Comparison of ENCODE assay signal across 21 cellular contexts in the genomic region with DNA sequence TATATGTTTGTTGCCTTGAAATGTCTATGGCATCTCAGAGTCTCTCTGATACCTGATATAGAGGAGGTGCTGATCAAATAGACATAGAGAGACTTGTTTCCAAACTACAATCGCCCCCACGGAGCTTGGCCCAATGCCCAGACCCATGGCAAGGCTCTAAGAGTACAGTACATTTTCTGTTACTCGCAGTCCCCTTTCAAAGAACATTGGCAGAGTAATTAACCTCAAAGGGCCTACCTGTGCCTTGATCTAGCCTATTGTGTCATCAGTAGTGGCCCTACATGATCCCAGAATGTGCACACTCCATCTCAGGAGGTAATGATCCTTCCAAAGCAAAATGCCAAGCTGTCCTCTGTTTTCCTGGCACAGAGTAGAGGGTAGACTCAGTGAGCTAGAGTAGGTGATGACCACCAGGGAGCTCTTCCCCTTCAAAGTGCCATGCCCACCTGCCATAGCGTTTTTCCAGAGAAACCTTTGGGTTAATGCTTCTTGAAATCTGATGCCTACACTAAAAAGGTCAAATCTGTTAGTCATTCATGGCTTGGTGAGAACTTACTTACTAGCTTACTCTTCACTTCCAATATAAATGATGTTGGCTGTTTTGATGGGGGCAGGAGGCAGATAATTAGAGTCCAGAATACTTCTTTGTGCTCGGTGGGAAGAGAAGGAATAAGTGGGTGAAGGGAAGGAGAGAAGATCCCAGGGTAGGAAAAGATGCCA. TPM values are rescaled to one million over a fixed set of nuclear protein-coding genes. Genes with fewer than 3 reads are reported as not detected.
A peak's percentile ranks its signal among the peaks of the same experiment; 100 is the strongest.
DNase-seq lines count a peak whose midpoint lies in the region; ATAC-seq and TF ChIP-seq lines count a peak whose summit lies in the region.
"Had no signal": no experiment of that assay in that cellular context is flagged by ENCODE, and none has a peak within 500 bp of the region (broad histone marks: within the 10 kb centered on the region; RNA-seq: fewer than 3 reads in every experiment).

No MANE protein-coding gene starts in this region.

- WGBS in right cardiac atrium: 60% methylated on average over 5 of the region's 5 CpGs

- no peaks in the 10 kb centered on the region for H3K9me3 ChIP-seq in right cardiac atrium (ENCODE audit: control insufficient read depth, low read length)
- no peaks in the 10 kb centered on the region for H3K9me3 ChIP-seq in effector memory CD4-positive, alpha-beta T cell (ENCODE audit: control insufficient read depth, low read length)
- H3K9me3 ChIP-seq: esophagus muscularis mucosa had no signal

- H3K36me3 Mint-ChIP-seq in type B pancreatic cell (no peaks in the 10 kb centered on the region), natural killer cell (no peaks in the 10 kb centered on the region)
- H3K36me3 Mint-ChIP-seq: activated CD8-positive, alpha-beta memory T cell treated with anti-CD3 and anti-CD28 coated beads, Interleukin-2, amount 10 ng/mL, durations not matched to agents 7 days and 5 days; immature natural killer cell had no signal

- no peak overlapping the region for H3K4me3 ChIP-seq in right cardiac atrium (ENCODE audit: low read length)
- H3K4me3 ChIP-seq in effector memory CD4-positive, alpha-beta T cell (ENCODE audit: insufficient read depth, low read depth, low read length, poor library complexity, severe bottlenecking): no peak overlapping the region
- H3K4me3 ChIP-seq: esophagus muscularis mucosa, K562 had no signal

- no peaks in the 10 kb centered on the region for H3K36me3 ChIP-seq in effector memory CD4-positive, alpha-beta T cell (ENCODE audit: control insufficient read depth, insufficient read depth, low read length)
- H3K36me3 ChIP-seq: esophagus muscularis mucosa had no signal

- intact Hi-C loops in left ventricle myocardium superior (cut with micrococcal nuclease) (loop anchor here (10.0 kb wide), 1 partner anchor 102 kb away; no protein-coding TSS in a partner anchor), right cardiac atrium (cut with DNase I) (loop anchor here in 1 of 4 donors (10.0 kb wide), 1 partner anchor 92 kb away; no protein-coding TSS in a partner anchor), natural killer cell (cut with micrococcal nuclease) (no loop called here)

- TF ChIP-seq CTCF in type B pancreatic cell (conservative IDR thresholded peaks at IDR 0.05) (no peak), natural killer cell (IDR thresholded peaks at IDR 0.05) (no peak)

- H3K4me3 Mint-ChIP-seq in type B pancreatic cell (no peak overlapping the region), natural killer cell (no peak overlapping the region)
- H3K4me3 Mint-ChIP-seq: activated CD8-positive, alpha-beta memory T cell treated with anti-CD3 and anti-CD28 coated beads, Interleukin-2, amount 10 ng/mL, durations not matched to agents 7 days and 5 days; immature natural killer cell had no signal

- no peaks in the 10 kb centered on the region for H3K4me1 ChIP-seq in right cardiac atrium (ENCODE audit: control insufficient read depth, insufficient read depth, low read length)
- no peaks in the 10 kb centered on the region for H3K4me1 ChIP-seq in effector memory CD4-positive, alpha-beta T cell (ENCODE audit: control insufficient read depth, insufficient read depth, low read length, poor library complexity, severe bottlenecking)
- H3K4me1 ChIP-seq: esophagus muscularis mucosa had no signal

- DNase-seq in left ventricle myocardium superior (peak; percentile 32), right cardiac atrium (no peak), NCI-H69 (lab: John Stamatoyannopoulos, UW) (peak; percentile 7), left kidney (ENCODE audit: low read depth, low spot score) (peak; percentile 24), type B pancreatic cell (ENCODE audit: extremely low spot score, unreplicated experiment) (no peak), natural killer cell (no peak), dermis blood vessel endothelial cell (no peak)
- DNase-seq in effector memory CD4-positive, alpha-beta T cell: no peak
- DNase-seq: activated CD8-positive, alpha-beta memory T cell treated with anti-CD3 and anti-CD28 coated beads, Interleukin-2, amount 10 ng/mL, durations not matched to agents 7 days and 5 days; immature natural killer cell; midbrain; NCI-H1436; NCI-H524; T-helper 1 cell had no signal

- peaks cover 3% of the 10 kb centered on the region for H3K27me3 Mint-ChIP-seq in type B pancreatic cell
- peaks cover 26 to 35% of the 10 kb centered on the region in 2 donors for H3K27me3 Mint-ChIP-seq in natural killer cell (ENCODE audit: low read depth in 2 of 2)

- ATAC-seq in left ventricle myocardium superior (no peak), right cardiac atrium (no peak), natural killer cell (no peak)
- ATAC-seq: activated CD8-positive, alpha-beta memory T cell treated with anti-CD3 and anti-CD28 coated beads, Interleukin-2, amount 10 ng/mL, durations not matched to agents 7 days and 5 days; K562 had no signal

- H3K4me1 Mint-ChIP-seq in type B pancreatic cell (ENCODE audit: unreplicated experiment): peaks cover 13% of the 10 kb centered on the region
- H3K4me1 Mint-ChIP-seq in natural killer cell: no peaks in the 10 kb centered on the region
- H3K4me1 Mint-ChIP-seq: immature natural killer cell had no signal

- H3K27ac ChIP-seq in right cardiac atrium (ENCODE audit: low read length): no peak overlapping the region
- H3K27ac ChIP-seq in effector memory CD4-positive, alpha-beta T cell (ENCODE audit: insufficient read depth, low read length, poor library complexity, severe bottlenecking): no peak overlapping the region
- H3K27ac ChIP-seq: esophagus muscularis mucosa, HL-60 had no signal

- H3K27me3 ChIP-seq in right cardiac atrium (ENCODE audit: control insufficient read depth, insufficient read depth): no peaks in the 10 kb centered on the region
- H3K27me3 ChIP-seq in effector memory CD4-positive, alpha-beta T cell (replicated peaks; ENCODE audit: control insufficient read depth, insufficient read depth, low read length, poor library complexity, severe bottlenecking): no peaks in the 10 kb centered on the region

- H3K9me3 Mint-ChIP-seq in type B pancreatic cell: peaks cover 4% of the 10 kb centered on the region
- H3K9me3 Mint-ChIP-seq in natural killer cell: no peaks in the 10 kb centered on the region
- H3K9me3 Mint-ChIP-seq: immature natural killer cell had no signal

- H3K27ac Mint-ChIP-seq in type B pancreatic cell (peak overlapping the region; percentile 21), natural killer cell (no peak overlapping the region)
- H3K27ac Mint-ChIP-seq: activated CD8-positive, alpha-beta memory T cell treated with anti-CD3 and anti-CD28 coated beads, Interleukin-2, amount 10 ng/mL, durations not matched to agents 7 days and 5 days; immature natural killer cell had no signal

RNA-seq across cellular contexts. Expression of gene ACSL5, which starts 41.2 kb away (rescaled TPM):
- total RNA-seq in left ventricle myocardium superior: 6.3 TPM
- 10 to 100 TPM in 1 of 4 donors, 1 to 10 TPM in 3; 6.9 to 10.2 (median 8.0) TPM for total RNA-seq in right cardiac atrium
- polyA plus RNA-seq in right cardiac atrium: 7.2 TPM
- 13.9 and 39.7 TPM in 2 replicates for total RNA-seq in type B pancreatic cell (ENCODE audit: low replicate concordance)
- 10 to 100 TPM; 41.7 to 71.2 (median 53.7) TPM for total RNA-seq in natural killer cell
- total RNA-seq in dermis blood vessel endothelial cell: 64.2 and 66.1 TPM in 2 replicates

RNA-seq across cellular contexts. Expression of gene TECTB, which starts 49.5 kb away (rescaled TPM):
- total RNA-seq in left ventricle myocardium superior: not detected
- total RNA-seq in right cardiac atrium: not detected
- not detected for polyA plus RNA-seq in right cardiac atrium
- 0.10 TPM in 1 of 2 replicates, not detected in the other for total RNA-seq in type B pancreatic cell (ENCODE audit: low replicate concordance)
- not detected for total RNA-seq in natural killer cell
- total RNA-seq in dermis blood vessel endothelial cell: not detected in 2 replicates
- total RNA-seq: activated CD8-positive, alpha-beta memory T cell treated with anti-CD3 and anti-CD28 coated beads, Interleukin-2, amount 10 ng/mL, durations not matched to agents 7 days and 5 days; astrocyte; dermis microvascular lymphatic vessel endothelial cell; K562; RPMI7951; skeletal muscle tissue had no signal
- polyA plus RNA-seq: immature natural killer cell, K562 had no signal

Comparison
In these comparisons a context has a peak if more than half of its experiments do, and no peak if none do; other contexts are left out.
1. DNase-seq: peak in left ventricle myocardium superior (single experiment), NCI-H69 (single experiment) and left kidney (single experiment); none in right cardiac atrium (0 of 3), type B pancreatic cell (single experiment), natural killer cell (single experiment), dermis blood vessel endothelial cell (single experiment) and effector memory CD4-positive, alpha-beta T cell (0 of 3).